In genomic region chr5:173035904-173036707, GRCh38 we compare ENCODE assay signal across 9 cellular contexts. TPM values are rescaled to one million over a fixed set of nuclear protein-coding genes. Genes with fewer than 3 reads are reported as not detected.
DNase-seq lines count a peak whose midpoint lies in the region; ATAC-seq, FAIRE-seq and TF ChIP-seq lines count a peak whose summit lies in the region.
"Had no signal": no experiment of that assay in that cellular context is flagged by ENCODE, and none has a peak within 500 bp of the region (broad histone marks: within the 10 kb centered on the region; RNA-seq: fewer than 3 reads in every experiment).

No MANE protein-coding gene starts in this region.

- no peak for TF ChIP-seq CTCF in GM13977 (IDR thresholded peaks at IDR 0.05; ENCODE audit: extremely low read depth, insufficient read depth, missing control alignments)
- no peak for TF ChIP-seq CTCF in MM.1S (IDR thresholded peaks at IDR 0.05; ENCODE audit: low read length)
- no peak for TF ChIP-seq CTCF in kidney (IDR thresholded peaks at IDR 0.05; ENCODE audit: borderline replicate concordance, extremely low read depth, insufficient read depth)

- peak overlapping the region; percentile 0; the same call in 1 of the 2 replicates for H2AFZ ChIP-seq in MM.1S (ENCODE audit: low read length)

- H3K4me1 ChIP-seq in MM.1S (ENCODE audit: low read length) (peaks cover 39% of the 10 kb centered on the region), kidney (ENCODE audit: control insufficient read depth in 1 of 2, insufficient read depth in 1 of 2, low read depth in 1 of 2, low read length in 2 of 2) (peaks cover 13 to 22% of the 10 kb centered on the region in 2 donors)

- no peaks in the 10 kb centered on the region for H3K27me3 ChIP-seq in MM.1S (replicated peaks; ENCODE audit: insufficient read depth, low read length)

- peak overlapping the region; percentile 89 for H3K27ac ChIP-seq in MM.1S (ENCODE audit: low read length)
- peak overlapping the region; percentile 92 to 96 for H3K27ac ChIP-seq in kidney (ENCODE audit: low read depth in 2 of 2, low read length in 2 of 2)
- H3K27ac ChIP-seq: epithelial cell of prostate had no signal

- peaks cover 46% of the 10 kb centered on the region for H3F3A ChIP-seq in MM.1S (ENCODE audit: insufficient read depth, low read length)

- H3K9ac ChIP-seq in MM.1S (ENCODE audit: low read length) (peak overlapping the region; percentile 71), kidney (ENCODE audit: low read length in 2 of 2) (peak overlapping the region in 1 of 2 donors; percentile 70)

- H3K4me3 ChIP-seq in MM.1S (ENCODE audit: low read length) (peak overlapping the region; percentile 48), kidney (ENCODE audit: low read length in 2 of 2) (no peak overlapping the region)

- intact Hi-C loops in kidney (cut with DNase I), result no loop called here

- FAIRE-seq in kidney (lab: Jason Lieb, UNC), result no peak

- no peaks in the 10 kb centered on the region for H4K20me1 ChIP-seq in MM.1S (ENCODE audit: insufficient read depth, low read length)

- H3K9me2 ChIP-seq in MM.1S (replicated peaks; ENCODE audit: insufficient read depth, low read length), result no peaks in the 10 kb centered on the region

- H3K79me2 ChIP-seq in MM.1S (ENCODE audit: low read length), result peaks cover 37% of the 10 kb centered on the region

- peak overlapping the region; percentile 69 for H3K4me2 ChIP-seq in MM.1S (ENCODE audit: low read depth, low read length)

- peak; percentile 45 for ATAC-seq in GM21515 (IDR thresholded peaks at IDR 0.05; ENCODE audit: unreplicated experiment)

- H3K36me3 ChIP-seq in MM.1S (replicated peaks; ENCODE audit: insufficient read depth, low read length), result no peaks in the 10 kb centered on the region
- H3K36me3 ChIP-seq in kidney (ENCODE audit: control insufficient read depth in 1 of 2, insufficient read depth in 2 of 2, low read length in 2 of 2), result peaks cover 0 to 2% of the 10 kb centered on the region in 2 donors

- H3K9me3 ChIP-seq in MM.1S (replicated peaks; ENCODE audit: insufficient read depth, low read length) (no peaks in the 10 kb centered on the region), kidney (ENCODE audit: control insufficient read depth in 1 of 2, low read length in 2 of 2) (peaks cover 0 to 3% of the 10 kb centered on the region in 2 donors)

- in situ Hi-C loops in GM13977 (cut with MboI; ENCODE audit: low pct_unique_long_range_greater_than_20kb, low sequenced_read_pairs, unreplicated experiment), result no loop called here

- DNase-seq in GM13977 (ENCODE audit: low spot score), result peak; percentile 61
- peak; percentile 78 for DNase-seq in MM.1S
- DNase-seq in kidney, result peak; percentile 81
- DNase-seq in DMS79 (lab: John Stamatoyannopoulos, UW), result no peak
- no peak for DNase-seq in NCI-H1694 (lab: John Stamatoyannopoulos, UW)
- DNase-seq in activated gamma-delta T cell (lab: John Stamatoyannopoulos, UW), result no peak
- no peak for DNase-seq in SKM-1 treated with dmso at 0.1 percent for 144 hours (lab: John Stamatoyannopoulos, UW; ENCODE audit: unreplicated experiment)

RNA-seq across cellular contexts. Expression of gene CREBRF, which starts 20.0 kb away (rescaled TPM):
- total RNA-seq in kidney, result 49.7 TPM
- polyA plus RNA-seq in kidney (ENCODE audit: insufficient read depth, low read depth, low replicate concordance), result 6.1 TPM

RNA-seq across cellular contexts. Expression of gene ATP6V0E1, which starts 52.5 kb away (rescaled TPM):
- total RNA-seq in kidney, result 352 TPM
- 804 TPM for polyA plus RNA-seq in kidney (ENCODE audit: insufficient read depth, low read depth, low replicate concordance)

Comparison
In these comparisons a context has a peak if more than half of its experiments do, and no peak if none do; other contexts are left out.
1. DNase-seq: peak in GM13977 (single experiment), MM.1S (single experiment) and kidney (single experiment); none in DMS79 (single experiment), NCI-H1694 (single experiment), activated gamma-delta T cell (single experiment) and SKM-1 treated with dmso at 0.1 percent for 144 hours (single experiment).